Comparison of ENCODE assay signal across 8 cellular contexts in the genomic region with DNA sequence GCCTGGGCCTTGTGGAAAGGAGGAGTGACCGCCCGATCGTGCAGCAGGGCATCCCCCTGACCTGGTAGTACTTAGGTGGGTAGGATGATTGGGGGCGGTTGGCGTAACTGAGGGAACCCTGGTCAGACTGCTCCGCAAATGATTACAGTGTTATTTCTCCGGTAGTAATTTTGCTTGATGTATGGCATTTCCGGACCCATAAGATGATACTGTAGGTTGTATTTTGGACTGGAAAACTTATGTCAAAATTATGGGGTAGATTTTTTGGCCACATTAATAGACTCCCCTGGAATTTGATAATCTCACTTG. TPM values are rescaled to one million over a fixed set of nuclear protein-coding genes. Genes with fewer than 3 reads are reported as not detected.
DNase-seq lines count a peak whose midpoint lies in the region; ATAC-seq and TF ChIP-seq lines count a peak whose summit lies in the region.

No MANE protein-coding gene starts in this region.

- H3F3A ChIP-seq in Loucy (ENCODE audit: low read depth) = no peaks in the 10 kb centered on the region

- no peaks in the 10 kb centered on the region for H3K27me3 ChIP-seq in CD8-positive, alpha-beta memory T cell (ENCODE audit: insufficient read depth, low read length, poor library complexity, severe bottlenecking)
- H3K27me3 ChIP-seq in Loucy (ENCODE audit: insufficient read depth, low read length, poor library complexity, severe bottlenecking) = no peaks in the 10 kb centered on the region
- H3K27me3 ChIP-seq in neutrophil = no peaks in the 10 kb centered on the region

- peak overlapping the region; percentile 70 for H2AFZ ChIP-seq in Loucy (ENCODE audit: low read length)

- H3K4me1 ChIP-seq in CD8-positive, alpha-beta memory T cell (ENCODE audit: insufficient read depth, low read length) = peaks cover 34% of the 10 kb centered on the region
- H3K4me1 ChIP-seq in Loucy (ENCODE audit: insufficient read depth, low read length, poor library complexity, severe bottlenecking) (peaks cover 37% of the 10 kb centered on the region), neutrophil (ENCODE audit: control insufficient read depth in 1 of 2, insufficient read depth in 1 of 2, low read depth in 1 of 2, low read length in 1 of 2) (peaks cover 50 to 55% of the 10 kb centered on the region in 2 experiments)

- H3K79me2 ChIP-seq in Loucy (ENCODE audit: insufficient read depth, low read length) = peaks cover 53% of the 10 kb centered on the region

- peak overlapping the region; percentile 93 for H3K4me2 ChIP-seq in Loucy (ENCODE audit: low read depth, low read length, poor library complexity, severe bottlenecking)

- peaks cover 7 to 14% (median 8%) of the 10 kb centered on the region in 3 donors for H3K4me1 Mint-ChIP-seq in CD8-positive, alpha-beta memory T cell
- peaks cover 6 to 8% of the 10 kb centered on the region in 2 donors for H3K4me1 Mint-ChIP-seq in effector memory CD8-positive, alpha-beta T cell (ENCODE audit: low read depth in 2 of 2)

- H3K36me3 Mint-ChIP-seq in CD8-positive, alpha-beta memory T cell = peaks cover 0 to 3% (median 0%) of the 10 kb centered on the region in 3 donors
- H3K36me3 Mint-ChIP-seq in effector memory CD8-positive, alpha-beta T cell (ENCODE audit: insufficient read depth) = peaks cover 9% of the 10 kb centered on the region

- peaks cover 55% of the 10 kb centered on the region for H4K20me1 ChIP-seq in Loucy (ENCODE audit: insufficient read depth, low read length, poor library complexity, severe bottlenecking)

- TF ChIP-seq CTCF in Loucy (conservative IDR thresholded peaks at IDR 0.05; ENCODE audit: low read length) (no peak), neutrophil (IDR thresholded peaks at IDR 0.05) (no peak)

- peaks cover 2 to 4% of the 10 kb centered on the region in 2 donors for H3K27me3 Mint-ChIP-seq in CD8-positive, alpha-beta memory T cell
- no peaks in the 10 kb centered on the region for H3K27me3 Mint-ChIP-seq in effector memory CD8-positive, alpha-beta T cell

- peak overlapping the region; percentile 82 for H3K9ac ChIP-seq in Loucy (ENCODE audit: low read depth, low read length, poor library complexity, severe bottlenecking)

- no peaks in the 10 kb centered on the region for H3K9me2 ChIP-seq in Loucy (replicated peaks; ENCODE audit: low read depth, low read length)

- H3K4me3 ChIP-seq in CD8-positive, alpha-beta memory T cell (ENCODE audit: low read length) = peak overlapping the region; percentile 77
- peak overlapping the region; percentile 96 for H3K4me3 ChIP-seq in Loucy (ENCODE audit: low read length, poor library complexity, severe bottlenecking)
- H3K4me3 ChIP-seq in neutrophil (ENCODE audit: low read depth in 1 of 2, low read length in 1 of 2) = peak overlapping the region; percentile 80 to 99

- ATAC-seq in effector memory CD8-positive, alpha-beta T cell (replicated peaks) = peak; percentile 7
- no peak for ATAC-seq in GM21381 (IDR thresholded peaks at IDR 0.05; ENCODE audit: unreplicated experiment)

- POLR2A ChIA-PET in CD8-positive, alpha-beta memory T cell (lab: Charles Lee) = interaction anchor here (0.6 to 0.8 kb wide), 3 partner anchors 46 to 118 kb away, joined by 3 to 4 read pairs (median 3); a partner anchor contains a TSS

- H3K27ac ChIP-seq in CD8-positive, alpha-beta memory T cell (ENCODE audit: low read depth, low read length) = peak overlapping the region; percentile 74
- peak overlapping the region; percentile 98 for H3K27ac ChIP-seq in neutrophil

- peak overlapping the region in 5 of 7 donors; percentile 89 to 94 (median 92) for H3K4me3 Mint-ChIP-seq in CD8-positive, alpha-beta memory T cell
- H3K4me3 Mint-ChIP-seq in effector memory CD8-positive, alpha-beta T cell = peak overlapping the region in 1 of 2 donors; percentile 84

- CTCF ChIA-PET in CD8-positive, alpha-beta memory T cell (lab: Charles Lee) = no interaction called here

- H3K36me3 ChIP-seq in CD8-positive, alpha-beta memory T cell (ENCODE audit: insufficient read depth, low read length) = no peaks in the 10 kb centered on the region
- H3K36me3 ChIP-seq in Loucy (ENCODE audit: insufficient read depth, low read length) (no peaks in the 10 kb centered on the region), neutrophil (no peaks in the 10 kb centered on the region)

- no peaks in the 10 kb centered on the region for H3K9me3 ChIP-seq in CD8-positive, alpha-beta memory T cell (ENCODE audit: low read length)
- H3K9me3 ChIP-seq in Loucy (ENCODE audit: insufficient read depth, low read depth, low read length) = no peaks in the 10 kb centered on the region
- H3K9me3 ChIP-seq in neutrophil = no peaks in the 10 kb centered on the region

- no peak for DNase-seq in CD8-positive, alpha-beta memory T cell
- no peak for DNase-seq in effector memory CD8-positive, alpha-beta T cell
- no peak for DNase-seq in cortex of kidney (lab: John Stamatoyannopoulos, UW)
- no peak for DNase-seq in DMS153 (lab: John Stamatoyannopoulos, UW)
- no peak for DNase-seq in NCI-H1105 treated with DMSO at 0.1 percent for 48 hours (lab: John Stamatoyannopoulos, UW)

- no peaks in the 10 kb centered on the region for H3K9me3 Mint-ChIP-seq in CD8-positive, alpha-beta memory T cell
- H3K9me3 Mint-ChIP-seq in effector memory CD8-positive, alpha-beta T cell = no peaks in the 10 kb centered on the region

- H3K27ac Mint-ChIP-seq in CD8-positive, alpha-beta memory T cell = peak overlapping the region; percentile 65 to 96 (median 89)
- peak overlapping the region; percentile 84 to 88 for H3K27ac Mint-ChIP-seq in effector memory CD8-positive, alpha-beta T cell

RNA-seq across cellular contexts. Expression of a gene that starts 0.8 kb away (rescaled TPM):
- 10 to 100 TPM; 20.6 to 22.5 TPM for total RNA-seq in CD8-positive, alpha-beta memory T cell
- polyA plus RNA-seq in CD8-positive, alpha-beta memory T cell = 19.7 TPM

RNA-seq across cellular contexts. Expression of a gene that starts 45.7 kb away (rescaled TPM):
- total RNA-seq in CD8-positive, alpha-beta memory T cell = 10 to 100 TPM; 81.1 to 84.5 TPM
- 60.0 TPM for polyA plus RNA-seq in CD8-positive, alpha-beta memory T cell
